Comparison of ENCODE assay signal across 23 cellular contexts in genomic region chr6:57137392-57137791, GRCh38. TPM values are rescaled to one million over a fixed set of nuclear protein-coding genes. Genes with fewer than 3 reads are reported as not detected.
DNase-seq lines count a peak whose midpoint lies in the region; ATAC-seq and TF ChIP-seq lines count a peak whose summit lies in the region.
"Had no signal": no experiment of that assay in that cellular context is flagged by ENCODE, and none has a peak within 500 bp of the region (broad histone marks: within the 10 kb centered on the region; RNA-seq: fewer than 3 reads in every experiment).

No MANE protein-coding gene starts in this region.

- no peaks in the 10 kb centered on the region for H3K4me1 ChIP-seq in body of pancreas
- H3K4me1 ChIP-seq: Caco-2 had no signal

- H3K36me3 Mint-ChIP-seq in activated CD8-positive, alpha-beta memory T cell treated with anti-CD3 and anti-CD28 coated beads, Interleukin-2, amount 10 ng/mL, durations not matched to agents 7 days and 5 days: peaks cover 48% of the 10 kb centered on the region
- peaks cover 39% of the 10 kb centered on the region for H3K36me3 Mint-ChIP-seq in T-helper 1 cell treated with Interleukin-12 subunit alpha and Interleukin-12 subunit beta and Interleukin-4 antibody, amounts not matched to agents 30 μg/mL and 1 μg/mL, for 36 hours (ENCODE audit: low read depth)
- H3K36me3 Mint-ChIP-seq in activated naive CD8-positive, alpha-beta T cell treated with anti-CD3 and anti-CD28 coated beads for 36 hours: peaks cover 46% of the 10 kb centered on the region
- peaks cover 12% of the 10 kb centered on the region for H3K36me3 Mint-ChIP-seq in natural killer cell

- no peak for TF ChIP-seq POLR2A in body of pancreas (IDR thresholded peaks at IDR 0.05)

- ATAC-seq in activated CD8-positive, alpha-beta memory T cell treated with anti-CD3 and anti-CD28 coated beads, Interleukin-2, amount 10 ng/mL, durations not matched to agents 7 days and 5 days: peak; percentile 77
- ATAC-seq in natural killer cell: peak; percentile 84 to 90 (median 85)
- ATAC-seq in GM19455 (IDR thresholded peaks at IDR 0.05; ENCODE audit: unreplicated experiment): no peak
- no peak for ATAC-seq in body of pancreas
- ATAC-seq: CD8-positive, alpha-beta T cell; GM12878; PC-3 had no signal

- CTCF ChIA-PET in activated CD8-positive, alpha-beta memory T cell treated with anti-CD3 and anti-CD28 coated beads, Interleukin-2, amount 10 ng/mL, durations not matched to agents 7 days and 5 days (lab: Charles Lee): no interaction called here

- peaks cover 0 to 5% of the 10 kb centered on the region in 2 donors for H3K36me3 ChIP-seq in body of pancreas (replicated peaks in 1 of 2; ENCODE audit: insufficient read depth in 1 of 2, low read depth in 2 of 2)

- no peak overlapping the region for H3K4me3 ChIP-seq in body of pancreas
- H3K4me3 ChIP-seq: GM12878 had no signal

- H3K9me3 Mint-ChIP-seq in activated CD8-positive, alpha-beta memory T cell treated with anti-CD3 and anti-CD28 coated beads, Interleukin-2, amount 10 ng/mL, durations not matched to agents 7 days and 5 days (ENCODE audit: low read depth): no peaks in the 10 kb centered on the region
- no peaks in the 10 kb centered on the region for H3K9me3 Mint-ChIP-seq in T-helper 1 cell treated with Interleukin-12 subunit alpha and Interleukin-12 subunit beta and Interleukin-4 antibody, amounts not matched to agents 30 μg/mL and 1 μg/mL, for 36 hours
- no peaks in the 10 kb centered on the region for H3K9me3 Mint-ChIP-seq in activated naive CD8-positive, alpha-beta T cell treated with anti-CD3 and anti-CD28 coated beads for 36 hours
- H3K9me3 Mint-ChIP-seq in natural killer cell: no peaks in the 10 kb centered on the region

- no peak overlapping the region for H3K27ac ChIP-seq in body of pancreas
- H3K27ac ChIP-seq: HL-60, KMS-11 had no signal

- no peaks in the 10 kb centered on the region for H3K9me3 ChIP-seq in body of pancreas

- TF ChIP-seq CTCF in natural killer cell (IDR thresholded peaks at IDR 0.05): no peak
- TF ChIP-seq CTCF in body of pancreas (IDR thresholded peaks at IDR 0.05): no peak

- peaks cover 19% of the 10 kb centered on the region for H3K4me1 Mint-ChIP-seq in activated CD8-positive, alpha-beta memory T cell treated with anti-CD3 and anti-CD28 coated beads, Interleukin-2, amount 10 ng/mL, durations not matched to agents 7 days and 5 days
- H3K4me1 Mint-ChIP-seq in T-helper 1 cell treated with Interleukin-12 subunit alpha and Interleukin-12 subunit beta and Interleukin-4 antibody, amounts not matched to agents 30 μg/mL and 1 μg/mL, for 36 hours (ENCODE audit: low read depth): peaks cover 10% of the 10 kb centered on the region
- peaks cover 9% of the 10 kb centered on the region for H3K4me1 Mint-ChIP-seq in activated naive CD8-positive, alpha-beta T cell treated with anti-CD3 and anti-CD28 coated beads for 36 hours
- peaks cover 12 to 22% of the 10 kb centered on the region in 2 donors for H3K4me1 Mint-ChIP-seq in natural killer cell
- H3K4me1 Mint-ChIP-seq: IgD-negative memory B cell had no signal

- peak overlapping the region; percentile 58 for H3K27ac Mint-ChIP-seq in activated CD8-positive, alpha-beta memory T cell treated with anti-CD3 and anti-CD28 coated beads, Interleukin-2, amount 10 ng/mL, durations not matched to agents 7 days and 5 days
- H3K27ac Mint-ChIP-seq in T-helper 1 cell treated with Interleukin-12 subunit alpha and Interleukin-12 subunit beta and Interleukin-4 antibody, amounts not matched to agents 30 μg/mL and 1 μg/mL, for 36 hours: peak overlapping the region; percentile 2
- peak overlapping the region; percentile 2 for H3K27ac Mint-ChIP-seq in activated naive CD8-positive, alpha-beta T cell treated with anti-CD3 and anti-CD28 coated beads for 36 hours
- peak overlapping the region; percentile 60 to 69 for H3K27ac Mint-ChIP-seq in natural killer cell
- H3K27ac Mint-ChIP-seq: CD8-positive, alpha-beta T cell had no signal

- H3K4me3 Mint-ChIP-seq in activated CD8-positive, alpha-beta memory T cell treated with anti-CD3 and anti-CD28 coated beads, Interleukin-2, amount 10 ng/mL, durations not matched to agents 7 days and 5 days: no peak overlapping the region
- H3K4me3 Mint-ChIP-seq in T-helper 1 cell treated with Interleukin-12 subunit alpha and Interleukin-12 subunit beta and Interleukin-4 antibody, amounts not matched to agents 30 μg/mL and 1 μg/mL, for 36 hours: no peak overlapping the region
- H3K4me3 Mint-ChIP-seq in activated naive CD8-positive, alpha-beta T cell treated with anti-CD3 and anti-CD28 coated beads for 36 hours: no peak overlapping the region
- H3K4me3 Mint-ChIP-seq in natural killer cell: peak overlapping the region; percentile 5
- H3K4me3 Mint-ChIP-seq: CD8-positive, alpha-beta T cell; IgD-negative memory B cell had no signal

- H3K27me3 Mint-ChIP-seq in activated CD8-positive, alpha-beta memory T cell treated with anti-CD3 and anti-CD28 coated beads, Interleukin-2, amount 10 ng/mL, durations not matched to agents 7 days and 5 days: no peaks in the 10 kb centered on the region
- no peaks in the 10 kb centered on the region for H3K27me3 Mint-ChIP-seq in T-helper 1 cell treated with Interleukin-12 subunit alpha and Interleukin-12 subunit beta and Interleukin-4 antibody, amounts not matched to agents 30 μg/mL and 1 μg/mL, for 36 hours (ENCODE audit: low read depth)
- H3K27me3 Mint-ChIP-seq in activated naive CD8-positive, alpha-beta T cell treated with anti-CD3 and anti-CD28 coated beads for 36 hours: no peaks in the 10 kb centered on the region
- no peaks in the 10 kb centered on the region for H3K27me3 Mint-ChIP-seq in natural killer cell (ENCODE audit: low read depth in 2 of 2)
- H3K27me3 Mint-ChIP-seq: IgD-negative memory B cell had no signal

- H3K27me3 ChIP-seq in body of pancreas: no peaks in the 10 kb centered on the region

- WGBS in body of pancreas, 2 donors: 91 to 92% methylated on average over 2 of the region's 2 CpGs

- intact Hi-C loops in natural killer cell (cut with micrococcal nuclease): loop anchor here (2.0 to 5.0 kb wide), 2 partner anchors 35 kb away; partner anchors contain the start of gene BAG2
- intact Hi-C loops in body of pancreas (cut with DNase I): no loop called here

- no peak for DNase-seq in activated CD8-positive, alpha-beta memory T cell treated with anti-CD3 and anti-CD28 coated beads, Interleukin-2, amount 10 ng/mL, durations not matched to agents 7 days and 5 days
- no peak for DNase-seq in activated CD8-positive, alpha-beta memory T cell treated with anti-CD3 and anti-CD28 coated beads, Interleukin-2, amount 50 U/mL, for 4 hours
- no peak for DNase-seq in activated naive CD8-positive, alpha-beta T cell treated with anti-CD3 and anti-CD28 coated beads for 36 hours
- DNase-seq in natural killer cell (no peak), CD1c-positive myeloid dendritic cell (ENCODE audit: extremely low spot score) (no peak), body of pancreas (no peak)
- DNase-seq: C1 segment of cervical spinal cord; Caco-2; CD8-positive, alpha-beta T cell; HCEC 1CT; MM.1S; NCI-H2029; NCI-H446; NCI-H524 treated with DMSO at 0.1 percent for 48 hours; NCI-H82; NK-92 treated with Interleukin-12 subunit alpha and Interleukin-12 subunit beta, amount 100 ng/mL, for 24 hours; PC-3 had no signal

RNA-seq across cellular contexts. Expression of gene BAG2, which starts 34.7 kb away (rescaled TPM):
- 10 to 100 TPM in 1 of 2 experiments, 1 to 10 TPM in 1; 9.6 to 10.3 TPM for total RNA-seq in activated CD8-positive, alpha-beta memory T cell treated with anti-CD3 and anti-CD28 coated beads, Interleukin-2, amount 10 ng/mL, durations not matched to agents 7 days and 5 days
- total RNA-seq in activated naive CD8-positive, alpha-beta T cell treated with anti-CD3 and anti-CD28 coated beads for 36 hours: 10 to 100 TPM; 12.4 to 12.6 TPM
- total RNA-seq in natural killer cell: 1 to 10 TPM; 2.8 to 3.6 (median 3.2) TPM
- total RNA-seq in body of pancreas: 1 to 10 TPM; 2.3 to 3.0 TPM

RNA-seq across cellular contexts. Expression of gene ZNF451, which starts 47.4 kb away (rescaled TPM):
- total RNA-seq in activated CD8-positive, alpha-beta memory T cell treated with anti-CD3 and anti-CD28 coated beads, Interleukin-2, amount 10 ng/mL, durations not matched to agents 7 days and 5 days: 10 to 100 TPM; 64.9 to 68.7 TPM
- 10 to 100 TPM; 47.5 to 52.3 TPM for total RNA-seq in activated naive CD8-positive, alpha-beta T cell treated with anti-CD3 and anti-CD28 coated beads for 36 hours
- total RNA-seq in natural killer cell: 100 to 1,000 TPM; 121 to 131 (median 122) TPM
- 10 to 100 TPM; 30.3 to 35.0 TPM for total RNA-seq in body of pancreas

Comparison
In these comparisons a context has a peak if more than half of its experiments do, and no peak if none do; other contexts are left out.
1. ATAC-seq: peak in activated CD8-positive, alpha-beta memory T cell treated with anti-CD3 and anti-CD28 coated beads, Interleukin-2, amount 10 ng/mL, durations not matched to agents 7 days and 5 days (single experiment) and natural killer cell (3 of 3); none in GM19455 (single experiment) and body of pancreas (single experiment).
2. H3K27ac Mint-ChIP-seq: peak in every context shown above with its lines; median percentile 64 in natural killer cell; 58 in activated CD8-positive, alpha-beta memory T cell treated with anti-CD3 and anti-CD28 coated beads, Interleukin-2, amount 10 ng/mL, durations not matched to agents 7 days and 5 days; 2 in T-helper 1 cell treated with Interleukin-12 subunit alpha and Interleukin-12 subunit beta and Interleukin-4 antibody, amounts not matched to agents 30 μg/mL and 1 μg/mL, for 36 hours; 2 in activated naive CD8-positive, alpha-beta T cell treated with anti-CD3 and anti-CD28 coated beads for 36 hours.